ENCODE assay signal across 8 cellular contexts in genomic region chr3:112561693-112562529, GRCh38. TPM values are rescaled to one million over a fixed set of nuclear protein-coding genes. Genes with fewer than 3 reads are reported as not detected.
DNase-seq lines count a peak whose midpoint lies in the region; ATAC-seq and TF ChIP-seq lines count a peak whose summit lies in the region.

ATG3 (minus strand) TSS chr3:112561962; CDS start chr3:112561528, 434 bp downstream.
A gene with protein sequence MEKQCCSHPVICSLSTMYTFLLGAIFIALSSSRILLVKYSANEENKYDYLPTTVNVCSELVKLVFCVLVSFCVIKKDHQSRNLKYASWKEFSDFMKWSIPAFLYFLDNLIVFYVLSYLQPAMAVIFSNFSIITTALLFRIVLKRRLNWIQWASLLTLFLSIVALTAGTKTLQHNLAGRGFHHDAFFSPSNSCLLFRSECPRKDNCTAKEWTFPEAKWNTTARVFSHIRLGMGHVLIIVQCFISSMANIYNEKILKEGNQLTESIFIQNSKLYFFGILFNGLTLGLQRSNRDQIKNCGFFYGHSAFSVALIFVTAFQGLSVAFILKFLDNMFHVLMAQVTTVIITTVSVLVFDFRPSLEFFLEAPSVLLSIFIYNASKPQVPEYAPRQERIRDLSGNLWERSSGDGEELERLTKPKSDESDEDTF (plus strand): TSS chr3:112562045. CDS start chr3:112563404, 1,359 bp downstream.

- DNase-seq in DMS79 treated with DMSO at 0.1 percent for 48 hours (lab: John Stamatoyannopoulos, UW) (peak; percentile 98), Peyer's patch (peak; percentile 98 to 99 (median 98))
- peak; percentile 99 for DNase-seq in activated T-cell treated with anti-CD3 and anti-CD28 coated beads, Interleukin-2, amount 50 U/mL, for 48 hours
- DNase-seq in stimulated activated CD8-positive, alpha-beta memory T cell treated with anti-CD3 and anti-CD28 coated beads, Interleukin-7, amount 100 ng/mL, for 24 hours (ENCODE audit: low read depth), result peak; percentile 99

- H3K27me3 ChIP-seq in KMS-11 (ENCODE audit: insufficient read depth, low read depth) (no peaks in the 10 kb centered on the region), Peyer's patch (no peaks in the 10 kb centered on the region), muscle layer of colon (ENCODE audit: control insufficient read depth in 1 of 2, insufficient read depth in 2 of 2, low read length in 2 of 2) (no peaks in the 10 kb centered on the region)

- H3K9me3 ChIP-seq in Peyer's patch, result no peaks in the 10 kb centered on the region
- H3K9me3 ChIP-seq in muscle layer of colon (ENCODE audit: low read length), result no peaks in the 10 kb centered on the region

- H2AFZ ChIP-seq in KMS-11 (ENCODE audit: low read depth), result peak within 1 kb of the TSS; percentile 83

- H3K9ac ChIP-seq in KMS-11, result peak within 1 kb of the TSS; percentile 76
- H3K9ac ChIP-seq in muscle layer of colon (ENCODE audit: low read length), result peak within 1 kb of the TSS; percentile 69

- peak; percentile 81 for ATAC-seq in GM21737 (IDR thresholded peaks at IDR 0.05; ENCODE audit: unreplicated experiment)
- peak; percentile 97 for ATAC-seq in esophagus mucosa

- TF ChIP-seq CTCF in KMS-11 (conservative IDR thresholded peaks at IDR 0.05; ENCODE audit: low read depth, low read length) (no peak), Peyer's patch (IDR thresholded peaks at IDR 0.05) (peak in 1 of 6 experiments; percentile 21)

- no peaks in the 10 kb centered on the region for H4K20me1 ChIP-seq in KMS-11 (ENCODE audit: insufficient read depth)

- H3K36me3 ChIP-seq in KMS-11 (ENCODE audit: insufficient read depth) (no peaks in the 10 kb centered on the region; the same call in 1 of the 2 replicates), Peyer's patch (peaks cover 0 to 8% (median 0%) of the 10 kb centered on the region in 3 donors), muscle layer of colon (ENCODE audit: insufficient read depth, low read length) (peaks cover 9% of the 10 kb centered on the region)

- peaks cover 45% of the 10 kb centered on the region for H3K79me2 ChIP-seq in KMS-11 (ENCODE audit: insufficient read depth, low read depth)

- peaks cover 38% of the 10 kb centered on the region for H3K4me1 ChIP-seq in KMS-11 (ENCODE audit: low read depth, poor library complexity, severe bottlenecking)
- peaks cover 0 to 28% (median 0%) of the 10 kb centered on the region in 4 donors for H3K4me1 ChIP-seq in Peyer's patch
- H3K4me1 ChIP-seq in muscle layer of colon (ENCODE audit: insufficient read depth, low read length), result peaks cover 30% of the 10 kb centered on the region

- peak within 1 kb of the TSS; percentile 85 for H3K4me3 ChIP-seq in KMS-11 (IDR thresholded peaks at IDR 0.05; ENCODE audit: insufficient read depth, low read depth, low read length)
- H3K4me3 ChIP-seq in Peyer's patch, result peak within 1 kb of the TSS; percentile 66 to 90 (median 76)
- peak within 1 kb of the TSS; percentile 72 to 89 for H3K4me3 ChIP-seq in muscle layer of colon (ENCODE audit: low read depth in 1 of 2, low read length in 2 of 2)

- TF ChIP-seq POLR2A in Peyer's patch (IDR thresholded peaks at IDR 0.05), result peak; percentile 89 to 90

- peak within 1 kb of the TSS; percentile 79 for H3K27ac ChIP-seq in KMS-11
- peak within 1 kb of the TSS; percentile 95 to 98 (median 98) for H3K27ac ChIP-seq in Peyer's patch
- peak within 1 kb of the TSS; percentile 62 for H3K27ac ChIP-seq in muscle layer of colon (ENCODE audit: low read depth, low read length)

- peak within 1 kb of the TSS; percentile 84 for H3K4me2 ChIP-seq in KMS-11

RNA-seq across cellular contexts. Expression of gene ATG3, which starts in this region (rescaled TPM):
- 10 to 100 TPM; 52.0 to 86.3 (median 56.4) TPM for total RNA-seq in Peyer's patch
- 41.0 TPM for total RNA-seq in esophagus mucosa

RNA-seq across cellular contexts. Expression of the second gene that starts in this region (rescaled TPM):
- total RNA-seq in Peyer's patch (10 to 100 TPM in 3 of 4 donors, 1 to 10 TPM in 1; 9.9 to 57.1 (median 31.0) TPM), esophagus mucosa (15.9 TPM)

Comparison
In these comparisons a context has a peak if more than half of its experiments do, and no peak if none do; other contexts are left out.
1. Peak in every context shown above with its lines: DNase-seq, ATAC-seq, H3K4me3 ChIP-seq and H3K27ac ChIP-seq.